ENCODE assay signal across 9 cellular contexts in genomic region chr5:88683506-88684135, GRCh38.
DNase-seq lines count a peak whose midpoint lies in the region; ATAC-seq and TF ChIP-seq lines count a peak whose summit lies in the region.
"Had no signal": no experiment of that assay in that cellular context is flagged by ENCODE, and none has a peak within 500 bp of the region (broad histone marks: within the 10 kb centered on the region; RNA-seq: fewer than 3 reads in every experiment).

No MANE protein-coding gene starts in this region.

- H3K27ac ChIP-seq in Peyer's patch: no peak overlapping the region
- H3K27ac ChIP-seq: C4-2B had no signal

- peaks cover 4% of the 10 kb centered on the region for H3K4me1 Mint-ChIP-seq in activated CD8-positive, alpha-beta memory T cell treated with anti-CD3 and anti-CD28 coated beads, Interleukin-2, amount 10 ng/mL, durations not matched to agents 7 days and 5 days

- no peak for TF ChIP-seq POLR2A in Peyer's patch (IDR thresholded peaks at IDR 0.05)

- no peak overlapping the region for H3K4me3 Mint-ChIP-seq in activated CD8-positive, alpha-beta memory T cell treated with anti-CD3 and anti-CD28 coated beads, Interleukin-2, amount 10 ng/mL, durations not matched to agents 7 days and 5 days

- no peak for ATAC-seq in activated CD8-positive, alpha-beta memory T cell treated with anti-CD3 and anti-CD28 coated beads, Interleukin-2, amount 10 ng/mL, durations not matched to agents 7 days and 5 days
- peak; percentile 47 for ATAC-seq in HG03280 (IDR thresholded peaks at IDR 0.05; ENCODE audit: unreplicated experiment)
- ATAC-seq in HG03196 (IDR thresholded peaks at IDR 0.05; ENCODE audit: unreplicated experiment): no peak

- peak overlapping the region; percentile 27 for H3K27ac Mint-ChIP-seq in activated CD8-positive, alpha-beta memory T cell treated with anti-CD3 and anti-CD28 coated beads, Interleukin-2, amount 10 ng/mL, durations not matched to agents 7 days and 5 days

- H3K9me3 Mint-ChIP-seq in activated CD8-positive, alpha-beta memory T cell treated with anti-CD3 and anti-CD28 coated beads, Interleukin-2, amount 10 ng/mL, durations not matched to agents 7 days and 5 days (ENCODE audit: low read depth): no peaks in the 10 kb centered on the region

- peaks cover 0 to 12% (median 0%) of the 10 kb centered on the region in 4 donors for H3K9me3 ChIP-seq in Peyer's patch

- no peak for DNase-seq in activated CD8-positive, alpha-beta memory T cell treated with anti-CD3 and anti-CD28 coated beads, Interleukin-2, amount 10 ng/mL, durations not matched to agents 7 days and 5 days
- no peak for DNase-seq in activated CD8-positive, alpha-beta memory T cell treated with anti-CD3 and anti-CD28 coated beads, Interleukin-2, amount 50 U/mL, for 4 hours
- peak; percentile 35 for DNase-seq in NCI-H82 treated with DMSO at 0.1 percent for 48 hours (lab: John Stamatoyannopoulos, UW; ENCODE audit: unreplicated experiment)
- DNase-seq in NK-92 treated with Interleukin-12 subunit alpha and Interleukin-12 subunit beta, amount 100 ng/mL, for 24 hours (lab: John Stamatoyannopoulos, UW): no peak
- DNase-seq in Peyer's patch: no peak

- CTCF ChIA-PET in activated CD8-positive, alpha-beta memory T cell treated with anti-CD3 and anti-CD28 coated beads, Interleukin-2, amount 10 ng/mL, durations not matched to agents 7 days and 5 days (lab: Charles Lee): interaction anchor here (0.7 to 4.0 kb wide), 5 partner anchors 8 to 1935 kb away, joined by 3 to 25 read pairs (median 3); no protein-coding TSS in a partner anchor

- peaks cover 3% of the 10 kb centered on the region for H3K36me3 Mint-ChIP-seq in activated CD8-positive, alpha-beta memory T cell treated with anti-CD3 and anti-CD28 coated beads, Interleukin-2, amount 10 ng/mL, durations not matched to agents 7 days and 5 days

- TF ChIP-seq CTCF in Peyer's patch (IDR thresholded peaks at IDR 0.05): no peak

- no peaks in the 10 kb centered on the region for H3K36me3 ChIP-seq in Peyer's patch

- peaks cover 4 to 41% of the 10 kb centered on the region in 2 donors for H3K27me3 ChIP-seq in Peyer's patch

- H3K27me3 Mint-ChIP-seq in activated CD8-positive, alpha-beta memory T cell treated with anti-CD3 and anti-CD28 coated beads, Interleukin-2, amount 10 ng/mL, durations not matched to agents 7 days and 5 days: peaks cover 88% of the 10 kb centered on the region

- H3K4me3 ChIP-seq in iPS-11a (ENCODE audit: low read depth, low read length) (peak overlapping the region; percentile 4), Peyer's patch (no peak overlapping the region)

- H3K4me1 ChIP-seq in Peyer's patch: peaks cover 0 to 10% (median 5%) of the 10 kb centered on the region in 4 donors
